In the genomic region with DNA sequence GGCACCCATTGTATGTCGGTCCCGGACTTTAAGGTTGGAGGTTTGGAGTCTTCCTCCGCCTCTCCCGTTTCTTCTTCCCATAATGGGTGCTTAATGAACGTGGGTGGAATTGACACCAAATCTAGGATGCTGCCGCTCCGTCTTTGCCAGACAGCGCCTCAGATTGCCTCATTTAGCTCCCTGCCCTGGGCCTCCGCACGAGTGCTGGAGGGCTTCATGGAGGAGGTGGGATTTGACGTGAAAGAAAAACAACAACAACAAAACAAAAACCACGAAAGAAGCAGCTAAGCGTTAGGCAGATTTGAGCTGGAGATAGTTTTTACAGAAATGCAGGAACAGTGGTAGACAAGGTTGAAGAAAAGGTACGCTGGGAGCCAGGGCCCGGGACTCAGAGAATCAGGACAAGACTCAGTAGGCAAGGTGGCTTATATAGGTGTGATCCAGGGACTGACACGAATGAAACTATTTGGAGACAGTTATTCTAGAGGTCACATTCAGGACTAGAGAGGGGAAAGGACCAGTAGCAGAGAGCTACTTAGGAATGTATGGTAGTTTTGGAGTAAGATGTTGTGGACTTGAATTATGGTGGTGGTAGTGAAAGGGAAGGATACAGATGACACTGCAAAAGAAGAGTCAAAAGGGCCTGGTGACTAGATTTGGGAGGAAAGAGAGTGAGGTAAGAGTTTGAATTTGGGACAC, we compare ENCODE assay signal across 8 cellular contexts. TPM values are rescaled to one million over a fixed set of nuclear protein-coding genes. Genes with fewer than 3 reads are reported as not detected.
DNase-seq lines count a peak whose midpoint lies in the region; ATAC-seq lines count a peak whose summit lies in the region.

No MANE protein-coding gene starts in this region.

- no peaks in the 10 kb centered on the region for H3K27me3 Mint-ChIP-seq in activated T-helper 17 cell treated with anti-CD3 and anti-CD28 coated beads, Interleukin-2, amount 50 U/mL, for 72 hours

- H3K4me3 ChIP-seq in iPS-20b (ENCODE audit: low read length), result peak overlapping the region; percentile 87
- H3K4me3 ChIP-seq in subcutaneous abdominal adipose tissue (ENCODE audit: low read depth in 1 of 5, low read length in 5 of 5), result peak overlapping the region; percentile 87 to 100 (median 97)

- DNase-seq in occipital lobe (lab: John Stamatoyannopoulos, UW), result no peak
- no peak for DNase-seq in stimulated activated CD4-positive, alpha-beta T cell treated with anti-CD3 and anti-CD28 coated beads, Interleukin-4, amount 100 ng/mL, for 24 hours

- H3K9ac ChIP-seq in iPS-20b (ENCODE audit: low read depth, low read length) (peak overlapping the region; percentile 86; the same call in 1 of the 2 replicates), subcutaneous abdominal adipose tissue (ENCODE audit: low read length in 5 of 5) (peak overlapping the region; percentile 82 to 100 (median 92))

- peaks cover 6% of the 10 kb centered on the region for H3K36me3 Mint-ChIP-seq in activated T-helper 17 cell treated with anti-CD3 and anti-CD28 coated beads, Interleukin-2, amount 50 U/mL, for 72 hours (ENCODE audit: low read depth)

- ATAC-seq in GM18868 (IDR thresholded peaks at IDR 0.05; ENCODE audit: unreplicated experiment), result peak; percentile 13
- ATAC-seq in HG02840 (IDR thresholded peaks at IDR 0.05; ENCODE audit: low FRiP score, unreplicated experiment), result peak; percentile 7
- ATAC-seq in activated T-helper 17 cell treated with anti-CD3 and anti-CD28 coated beads, Interleukin-2, amount 50 U/mL, for 72 hours (replicated peaks), result peak; percentile 18
- ATAC-seq in HG03039 (IDR thresholded peaks at IDR 0.05; ENCODE audit: unreplicated experiment), result no peak

- H3K9me3 ChIP-seq in iPS-20b (ENCODE audit: insufficient read depth, low read depth, low read length), result no peaks in the 10 kb centered on the region
- no peaks in the 10 kb centered on the region for H3K9me3 ChIP-seq in subcutaneous abdominal adipose tissue (ENCODE audit: control insufficient read depth in 5 of 5, low read length in 5 of 5)

- H3K27ac ChIP-seq in iPS-20b (ENCODE audit: low read length), result no peak overlapping the region
- peak overlapping the region; percentile 97 for H3K27ac ChIP-seq in subcutaneous abdominal adipose tissue (ENCODE audit: low read depth, low read length)

- peak overlapping the region; percentile 98 for H3K27ac Mint-ChIP-seq in activated T-helper 17 cell treated with anti-CD3 and anti-CD28 coated beads, Interleukin-2, amount 50 U/mL, for 72 hours

- H3K36me3 ChIP-seq in iPS-20b (ENCODE audit: insufficient read depth, low read depth, low read length) (no peaks in the 10 kb centered on the region), subcutaneous abdominal adipose tissue (ENCODE audit: control insufficient read depth in 5 of 5, insufficient read depth in 5 of 5, low read length in 5 of 5) (no peaks in the 10 kb centered on the region)

- peaks cover 3% of the 10 kb centered on the region; the same call in 1 of the 2 replicates for H3K4me1 ChIP-seq in iPS-20b (ENCODE audit: insufficient read depth, low read length)
- peaks cover 7 to 25% (median 24%) of the 10 kb centered on the region in 5 donors for H3K4me1 ChIP-seq in subcutaneous abdominal adipose tissue (ENCODE audit: control insufficient read depth in 5 of 5, insufficient read depth in 5 of 5, low read length in 5 of 5)

- no peaks in the 10 kb centered on the region for H3K9me3 Mint-ChIP-seq in activated T-helper 17 cell treated with anti-CD3 and anti-CD28 coated beads, Interleukin-2, amount 50 U/mL, for 72 hours

- H3K4me1 Mint-ChIP-seq in activated T-helper 17 cell treated with anti-CD3 and anti-CD28 coated beads, Interleukin-2, amount 50 U/mL, for 72 hours, result peaks cover 24% of the 10 kb centered on the region

- peak overlapping the region; percentile 99 for H3K4me3 Mint-ChIP-seq in activated T-helper 17 cell treated with anti-CD3 and anti-CD28 coated beads, Interleukin-2, amount 50 U/mL, for 72 hours

- H3K27me3 ChIP-seq in iPS-20b (ENCODE audit: insufficient read depth, low read length), result no peaks in the 10 kb centered on the region; the same call in 1 of the 2 replicates
- H3K27me3 ChIP-seq in subcutaneous abdominal adipose tissue (ENCODE audit: control insufficient read depth in 5 of 5, insufficient read depth in 4 of 5, low read length in 5 of 5), result no peaks in the 10 kb centered on the region

RNA-seq across cellular contexts. Expression of a gene that starts 0.6 kb away (rescaled TPM):
- total RNA-seq in activated T-helper 17 cell treated with anti-CD3 and anti-CD28 coated beads, Interleukin-2, amount 50 U/mL, for 72 hours, result 1 to 10 TPM; 3.8 to 4.4 TPM
- 11.1 TPM for total RNA-seq in occipital lobe

RNA-seq across cellular contexts. Expression of a gene that starts 6.6 kb away (rescaled TPM):
- total RNA-seq in activated T-helper 17 cell treated with anti-CD3 and anti-CD28 coated beads, Interleukin-2, amount 50 U/mL, for 72 hours, result 10 to 100 TPM in 1 of 2 donors, 1 to 10 TPM in 1; 6.3 to 13.8 TPM
- 35.9 TPM for total RNA-seq in occipital lobe

RNA-seq across cellular contexts. Expression of a gene that starts 41.1 kb away (rescaled TPM):
- total RNA-seq in activated T-helper 17 cell treated with anti-CD3 and anti-CD28 coated beads, Interleukin-2, amount 50 U/mL, for 72 hours, result 1 to 10 TPM; 2.9 to 3.5 TPM
- 31.7 TPM for total RNA-seq in occipital lobe

RNA-seq across cellular contexts. Expression of a gene that starts 44.6 kb away (rescaled TPM):
- total RNA-seq in activated T-helper 17 cell treated with anti-CD3 and anti-CD28 coated beads, Interleukin-2, amount 50 U/mL, for 72 hours, result 10 to 100 TPM; 76.0 to 93.9 TPM
- total RNA-seq in occipital lobe, result 49.0 TPM
